Comparison of ENCODE assay signal across 1 cellular context in genomic region chrX:86047174-86047991, GRCh38.
TF ChIP-seq lines count a peak whose summit lies in the region.

Gene CHM (minus strand): TSS chrX:86047558. CDS start chrX:86047532, 26 bp downstream.

TF ChIP-seq in HepG2, 621 proteins besides CTCF, POLR2A, EP300 and RAD21 (continued from another document and continues in another):
- TF ChIP-seq ATF2 (CRISPR knock-in tag; IDR thresholded peaks at IDR 0.05) = no peak
- no peak for TF ChIP-seq ZNF547 (CRISPR knock-in tag; IDR thresholded peaks at IDR 0.05)
- TF ChIP-seq HMGXB4 (CRISPR knock-in tag; IDR thresholded peaks at IDR 0.05; ENCODE audit: borderline replicate concordance in 1 of 2, low read depth in 1 of 2) = 0 out of 4 replicates have a peak, but pooled peaks of 1 of the 2 experiments have one; percentile 50
- TF ChIP-seq GMEB1 (CRISPR knock-in tag; IDR thresholded peaks at IDR 0.05; ENCODE audit: borderline replicate concordance) = peak; percentile 25; the same call in 1 of the 2 replicates
- TF ChIP-seq JUNB (CRISPR knock-in tag; IDR thresholded peaks at IDR 0.05; ENCODE audit: borderline replicate concordance) = no peak
- TF ChIP-seq ZNF839 (CRISPR knock-in tag; IDR thresholded peaks at IDR 0.05; ENCODE audit: borderline replicate concordance) = no peak
- no peak for TF ChIP-seq KDM3A (CRISPR knock-in tag; IDR thresholded peaks at IDR 0.05; ENCODE audit: low read depth)
- TF ChIP-seq ZNF572 (CRISPR knock-in tag; IDR thresholded peaks at IDR 0.05) = no peak
- TF ChIP-seq ELF1 (CRISPR knock-in tag; IDR thresholded peaks at IDR 0.05) = peak; percentile 88
- TF ChIP-seq ZNF577 (CRISPR knock-in tag; IDR thresholded peaks at IDR 0.05; ENCODE audit: borderline replicate concordance, low read depth) = no peak
- no peak for TF ChIP-seq ZNF773 (CRISPR knock-in tag; IDR thresholded peaks at IDR 0.05; ENCODE audit: borderline replicate concordance)
- TF ChIP-seq MIXL1 (CRISPR knock-in tag; IDR thresholded peaks at IDR 0.05) = no peak
- TF ChIP-seq EED (CRISPR knock-in tag; IDR thresholded peaks at IDR 0.05) = no peak
- TF ChIP-seq ZNF879 (CRISPR knock-in tag; IDR thresholded peaks at IDR 0.05) = no peak
- TF ChIP-seq ZNF253 (CRISPR knock-in tag; IDR thresholded peaks at IDR 0.05; ENCODE audit: borderline replicate concordance) = no peak
- TF ChIP-seq ZNF432 (CRISPR knock-in tag; IDR thresholded peaks at IDR 0.05; ENCODE audit: borderline replicate concordance) = no peak
- peak; percentile 31; the same call in 1 of the 2 replicates for TF ChIP-seq ARID5B (CRISPR knock-in tag; IDR thresholded peaks at IDR 0.05)
- TF ChIP-seq SIN3A (IDR thresholded peaks at IDR 0.05; ENCODE audit: borderline replicate concordance, low read depth, low read length) = no peak
- peak; percentile 76 for TF ChIP-seq HCFC1 (IDR thresholded peaks at IDR 0.05; ENCODE audit: low read depth, low read length)
- TF ChIP-seq SP4 (CRISPR knock-in tag; IDR thresholded peaks at IDR 0.05) = no peak
- no peak for TF ChIP-seq TRAFD1 (CRISPR knock-in tag; IDR thresholded peaks at IDR 0.05; ENCODE audit: borderline replicate concordance)
- TF ChIP-seq HNF4A (CRISPR knock-in tag; IDR thresholded peaks at IDR 0.05) = no peak
- TF ChIP-seq ZNF713 (CRISPR knock-in tag; IDR thresholded peaks at IDR 0.05) = no peak
- no peak for TF ChIP-seq ATAD3A (CRISPR knock-in tag; IDR thresholded peaks at IDR 0.05)
- no peak for TF ChIP-seq ZNF451 (CRISPR knock-in tag; IDR thresholded peaks at IDR 0.05)
- TF ChIP-seq HDAC2 (CRISPR knock-in tag; IDR thresholded peaks at IDR 0.05) = peak; percentile 39; the same call in 1 of the 2 replicates
- no peak for TF ChIP-seq ZNF367 (CRISPR knock-in tag; IDR thresholded peaks at IDR 0.05; ENCODE audit: borderline replicate concordance)
- no peak for TF ChIP-seq ZNF562 (CRISPR knock-in tag; IDR thresholded peaks at IDR 0.05; ENCODE audit: borderline replicate concordance)
- TF ChIP-seq SOX5 (CRISPR knock-in tag; IDR thresholded peaks at IDR 0.05; ENCODE audit: borderline replicate concordance) = no peak
- TF ChIP-seq ZBTB2 (CRISPR knock-in tag; IDR thresholded peaks at IDR 0.05; ENCODE audit: low read depth) = no peak
- no peak for TF ChIP-seq NFE2L1 (CRISPR knock-in tag; IDR thresholded peaks at IDR 0.05; ENCODE audit: borderline replicate concordance)
- no peak for TF ChIP-seq ZNF280D (CRISPR knock-in tag; IDR thresholded peaks at IDR 0.05)
- no peak for TF ChIP-seq ZNF7 (CRISPR knock-in tag; IDR thresholded peaks at IDR 0.05)
- no peak for TF ChIP-seq ZNF468 (CRISPR knock-in tag; IDR thresholded peaks at IDR 0.05)
- TF ChIP-seq THAP11 (CRISPR knock-in tag; IDR thresholded peaks at IDR 0.05) = peak; percentile 99
- no peak for TF ChIP-seq RNF219 (CRISPR knock-in tag; IDR thresholded peaks at IDR 0.05)
- TF ChIP-seq KMT2A (CRISPR knock-in tag; IDR thresholded peaks at IDR 0.05) = no peak
- no peak for TF ChIP-seq CEBPZ (IDR thresholded peaks at IDR 0.05; ENCODE audit: low read length)
- no peak for TF ChIP-seq RBM39 (IDR thresholded peaks at IDR 0.05; ENCODE audit: low read depth, low read length, poor library complexity, severe bottlenecking)
- no peak for TF ChIP-seq CEBPG (CRISPR knock-in tag; IDR thresholded peaks at IDR 0.05)
- TF ChIP-seq JUND (CRISPR knock-in tag; IDR thresholded peaks at IDR 0.05) = no peak
